ENCODE assay signal across 1 cellular context in genomic region chr3:17258823-17259436, GRCh38.
TF ChIP-seq lines count a peak whose summit lies in the region.

No MANE protein-coding gene starts in this region.

TF ChIP-seq in GM23338, 12 proteins besides CTCF, POLR2A, EP300 and RAD21 (continued from another document):
- TF ChIP-seq ZNF462 (CRISPR knock-in tag; IDR thresholded peaks at IDR 0.05) (no peak), EZH2phosphoT487 (IDR thresholded peaks at IDR 0.05; ENCODE audit: unreplicated experiment) (no peak)
TF ChIP-seq in GM23338: peak in this region for 0.
